28 cellular contexts compared by ENCODE assay signal in the genomic region with DNA sequence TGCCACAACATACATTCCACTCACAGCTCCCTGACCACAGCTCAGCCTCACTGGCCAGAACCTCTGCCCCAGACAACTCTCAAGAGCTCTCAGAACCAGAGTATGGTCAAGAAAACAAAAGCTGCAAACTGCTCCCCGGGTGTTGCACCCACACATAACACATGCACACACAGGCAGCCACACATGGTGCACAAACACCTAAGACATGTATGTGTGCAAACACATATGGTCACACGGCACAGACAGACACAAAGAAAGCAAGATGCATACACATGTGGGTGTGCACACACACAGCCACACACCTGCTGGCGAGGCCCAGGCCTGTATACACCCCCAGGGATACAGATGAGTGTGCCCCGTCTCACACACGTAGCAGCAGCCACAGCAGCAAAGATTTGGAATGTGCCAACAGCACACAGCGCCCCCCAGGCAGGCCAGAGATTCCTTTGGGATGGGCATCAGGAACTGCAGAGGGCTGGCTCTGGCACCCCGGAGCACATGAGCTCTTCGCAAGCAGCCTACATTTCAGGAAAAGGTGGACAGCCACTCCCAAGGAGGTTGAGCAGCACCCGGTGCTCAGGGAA. TPM values are rescaled to one million over a fixed set of nuclear protein-coding genes. Genes with fewer than 3 reads are reported as not detected.
DNase-seq lines count a peak whose midpoint lies in the region; ATAC-seq, FAIRE-seq and TF ChIP-seq lines count a peak whose summit lies in the region.
"Had no signal": no experiment of that assay in that cellular context is flagged by ENCODE, and none has a peak within 500 bp of the region (broad histone marks: within the 10 kb centered on the region; RNA-seq: fewer than 3 reads in every experiment).

No MANE protein-coding gene starts in this region.

- H3K27ac ChIP-seq in liver (ENCODE audit: low read depth in 1 of 2, low read length in 2 of 2), result peak overlapping the region; percentile 88 to 99
- H3K27ac ChIP-seq: breast epithelium, SJSA1, vagina had no signal

- intact Hi-C loops in activated B cell treated with CpG ODN at 0.5 μM for 24 hours (cut with micrococcal nuclease), result no loop called here

- H3K4me3 Mint-ChIP-seq in activated B cell treated with CpG ODN at 0.5 μM for 24 hours, result no peak overlapping the region
- H3K4me3 Mint-ChIP-seq: activated naive CD8-positive, alpha-beta T cell treated with anti-CD3 and anti-CD28 coated beads, Interleukin-2, amount 50 U/mL, for 24 hours had no signal

- peaks cover 8% of the 10 kb centered on the region for H3K27me3 Mint-ChIP-seq in activated B cell treated with CpG ODN at 0.5 μM for 24 hours

- no peaks in the 10 kb centered on the region for H3K9me3 Mint-ChIP-seq in activated B cell treated with CpG ODN at 0.5 μM for 24 hours
- H3K9me3 Mint-ChIP-seq: activated naive CD8-positive, alpha-beta T cell treated with anti-CD3 and anti-CD28 coated beads, Interleukin-2, amount 50 U/mL, for 24 hours had no signal

- ATAC-seq in activated B cell treated with CpG ODN at 0.5 μM for 24 hours (ENCODE audit: low read depth), result no peak
- ATAC-seq in HG03280 (IDR thresholded peaks at IDR 0.05; ENCODE audit: unreplicated experiment), result no peak
- ATAC-seq: activated naive CD8-positive, alpha-beta T cell treated with anti-CD3 and anti-CD28 coated beads, Interleukin-2, amount 50 U/mL, for 24 hours; mucosa of descending colon had no signal

- peak overlapping the region; percentile 61 to 62 for H3K9ac ChIP-seq in liver (ENCODE audit: low read depth in 1 of 2, low read length in 2 of 2)

- H3K36me3 Mint-ChIP-seq in activated B cell treated with CpG ODN at 0.5 μM for 24 hours (ENCODE audit: low read depth), result no peaks in the 10 kb centered on the region

- DNase-seq in HTR-8/SVneo (ENCODE audit: insufficient read length, low spot score) (no peak), activated B cell treated with CpG ODN at 0.5 μM for 24 hours (peak; percentile 7), NCI-H2029 treated with DMSO at 0.1 percent for 48 hours (lab: John Stamatoyannopoulos, UW) (no peak), SW480 (ENCODE audit: low spot score) (no peak)
- DNase-seq in stimulated activated CD8-positive, alpha-beta memory T cell treated with anti-CD3 and anti-CD28 coated beads, Interleukin-4, amount 100 ng/mL, for 48 hours, result peak; percentile 19
- no peak for DNase-seq in activated CD4-positive, alpha-beta T cell treated with anti-CD3 and anti-CD28 coated beads, Interleukin-2, amount 50 U/mL, for 4 hours
- DNase-seq: activated CD4-positive, CD25-positive, alpha-beta regulatory T cell; activated naive CD8-positive, alpha-beta T cell treated with anti-CD3 and anti-CD28 coated beads, Interleukin-2, amount 50 U/mL, for 24 hours; dermis blood vessel endothelial cell; DMS 273 treated with DMSO at 0.1 percent for 48 hours; NCI-H1436; NCI-H2171; retina; stimulated activated naive CD4-positive, alpha-beta T cell had no signal

- H3K4me1 ChIP-seq in liver (ENCODE audit: control insufficient read depth in 4 of 4, insufficient read depth in 4 of 4, low read length in 3 of 4), result peaks cover 14 to 89% (median 72%) of the 10 kb centered on the region in 4 donors

- H3K27ac Mint-ChIP-seq in activated B cell treated with CpG ODN at 0.5 μM for 24 hours, result no peak overlapping the region
- H3K27ac Mint-ChIP-seq: activated naive CD8-positive, alpha-beta T cell treated with anti-CD3 and anti-CD28 coated beads, Interleukin-2, amount 50 U/mL, for 24 hours had no signal

- CTCF ChIA-PET in activated B cell treated with CpG ODN at 0.5 μM for 24 hours (lab: Charles Lee), result interaction anchor here (1.1 kb wide), 1 partner anchor 39 kb away, joined by 3 read pairs; no protein-coding TSS in a partner anchor

- H3K27me3 ChIP-seq in liver (ENCODE audit: control insufficient read depth in 4 of 4, insufficient read depth in 4 of 4, low read length in 3 of 4), result no peaks in the 10 kb centered on the region
- H3K27me3 ChIP-seq: breast epithelium, vagina had no signal

- peaks cover 4 to 19% (median 11%) of the 10 kb centered on the region in 4 donors for H3K36me3 ChIP-seq in liver (ENCODE audit: control insufficient read depth in 4 of 4, insufficient read depth in 3 of 4, low read depth in 1 of 4, low read length in 3 of 4)
- H3K36me3 ChIP-seq: breast epithelium, SJSA1 had no signal

- H3K4me1 Mint-ChIP-seq in activated B cell treated with CpG ODN at 0.5 μM for 24 hours, result peaks cover 2% of the 10 kb centered on the region

- POLR2A ChIA-PET in activated B cell treated with CpG ODN at 0.5 μM for 24 hours (lab: Charles Lee), result no interaction called here

- peak; percentile 52 for FAIRE-seq in HTR-8/SVneo (lab: Jason Lieb, UNC)
- FAIRE-seq: frontal cortex, H54 had no signal

- WGBS in liver, result 37% methylated on average over 9 of the region's 9 CpGs

- TF ChIP-seq CTCF in activated B cell treated with CpG ODN at 0.5 μM for 24 hours (IDR thresholded peaks at IDR 0.05) (no peak), liver (IDR thresholded peaks at IDR 0.05; ENCODE audit: low read depth, low read length, missing input control) (no peak)

- peak overlapping the region; percentile 44 to 87 (median 70) for H3K4me3 ChIP-seq in liver (ENCODE audit: low read depth in 1 of 3, low read length in 3 of 3)
- H3K4me3 ChIP-seq: breast epithelium, mucosa of descending colon, SJSA1, vagina had no signal

- TF ChIP-seq RAD21 in liver (IDR thresholded peaks at IDR 0.05), result no peak

- no peaks in the 10 kb centered on the region for H3K9me3 ChIP-seq in liver (ENCODE audit: control insufficient read depth in 4 of 4, low read length in 3 of 4)
- H3K9me3 ChIP-seq: breast epithelium, mucosa of descending colon, SJSA1, vagina had no signal

TF ChIP-seq in liver, 16 proteins besides CTCF, POLR2A, EP300 and RAD21:
- TF ChIP-seq TAF1 (conservative IDR thresholded peaks at IDR 0.05) (no peak), YY1 (IDR thresholded peaks at IDR 0.05) (no peak), FOXA2 (IDR thresholded peaks at IDR 0.05) (no peak), HNF4G (IDR thresholded peaks at IDR 0.05) (no peak), SP1 (IDR thresholded peaks at IDR 0.05) (no peak), FOXA1 (IDR thresholded peaks at IDR 0.05) (no peak), JUND (IDR thresholded peaks at IDR 0.05) (no peak)
- TF ChIP-seq, protein P1, sequence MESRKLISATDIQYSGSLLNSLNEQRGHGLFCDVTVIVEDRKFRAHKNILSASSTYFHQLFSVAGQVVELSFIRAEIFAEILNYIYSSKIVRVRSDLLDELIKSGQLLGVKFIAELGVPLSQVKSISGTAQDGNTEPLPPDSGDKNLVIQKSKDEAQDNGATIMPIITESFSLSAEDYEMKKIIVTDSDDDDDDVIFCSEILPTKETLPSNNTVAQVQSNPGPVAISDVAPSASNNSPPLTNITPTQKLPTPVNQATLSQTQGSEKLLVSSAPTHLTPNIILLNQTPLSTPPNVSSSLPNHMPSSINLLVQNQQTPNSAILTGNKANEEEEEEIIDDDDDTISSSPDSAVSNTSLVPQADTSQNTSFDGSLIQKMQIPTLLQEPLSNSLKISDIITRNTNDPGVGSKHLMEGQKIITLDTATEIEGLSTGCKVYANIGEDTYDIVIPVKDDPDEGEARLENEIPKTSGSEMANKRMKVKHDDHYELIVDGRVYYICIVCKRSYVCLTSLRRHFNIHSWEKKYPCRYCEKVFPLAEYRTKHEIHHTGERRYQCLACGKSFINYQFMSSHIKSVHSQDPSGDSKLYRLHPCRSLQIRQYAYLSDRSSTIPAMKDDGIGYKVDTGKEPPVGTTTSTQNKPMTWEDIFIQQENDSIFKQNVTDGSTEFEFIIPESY (IDR thresholded peaks at IDR 0.05), result no peak
- TF ChIP-seq, protein P2, sequence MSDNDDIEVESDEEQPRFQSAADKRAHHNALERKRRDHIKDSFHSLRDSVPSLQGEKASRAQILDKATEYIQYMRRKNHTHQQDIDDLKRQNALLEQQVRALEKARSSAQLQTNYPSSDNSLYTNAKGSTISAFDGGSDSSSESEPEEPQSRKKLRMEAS (IDR thresholded peaks at IDR 0.05), result no peak
- TF ChIP-seq, protein P3, sequence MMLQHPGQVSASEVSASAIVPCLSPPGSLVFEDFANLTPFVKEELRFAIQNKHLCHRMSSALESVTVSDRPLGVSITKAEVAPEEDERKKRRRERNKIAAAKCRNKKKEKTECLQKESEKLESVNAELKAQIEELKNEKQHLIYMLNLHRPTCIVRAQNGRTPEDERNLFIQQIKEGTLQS (IDR thresholded peaks at IDR 0.05), result no peak

RNA-seq across cellular contexts. Expression of a gene that starts 6.6 kb away (rescaled TPM):
- total RNA-seq in activated B cell treated with CpG ODN at 0.5 μM for 24 hours (0.31 and 0.39 TPM in 2 replicates), liver (100 to 1,000 TPM in 1 of 2 donors, 10 to 100 TPM in 1; 21.4 to 103 TPM)
- polyA plus RNA-seq in liver, result 10 to 100 TPM; 27.6 to 71.0 TPM
- total RNA-seq: epithelial cell of proximal tubule; T-helper 2 cell treated with Interferon-gamma antibody and Interleukin-4, amounts not matched to agents 100 ng/mL and 5 ng/mL, for 36 hours had no signal

RNA-seq across cellular contexts. Expression of a gene that starts 44.1 kb away (rescaled TPM):
- total RNA-seq in activated B cell treated with CpG ODN at 0.5 μM for 24 hours (not detected in 2 replicates), liver (not detected)
- polyA plus RNA-seq in liver, result not detected
- total RNA-seq: breast epithelium; dermis blood vessel endothelial cell; epithelial cell of proximal tubule; G401; HT1080; mucosa of descending colon; OCI-LY7; SJSA1; T-helper 2 cell treated with Interferon-gamma antibody and Interleukin-4, amounts not matched to agents 100 ng/mL and 5 ng/mL, for 36 hours; vagina had no signal
- polyA plus RNA-seq: AG04450 had no signal

Comparison
In these comparisons a context has a peak if more than half of its experiments do, and no peak if none do; other contexts are left out.
1. DNase-seq: peak in activated B cell treated with CpG ODN at 0.5 μM for 24 hours (single experiment) and stimulated activated CD8-positive, alpha-beta memory T cell treated with anti-CD3 and anti-CD28 coated beads, Interleukin-4, amount 100 ng/mL, for 48 hours (single experiment); none in HTR-8/SVneo (single experiment), NCI-H2029 treated with DMSO at 0.1 percent for 48 hours (single experiment), activated CD4-positive, alpha-beta T cell treated with anti-CD3 and anti-CD28 coated beads, Interleukin-2, amount 50 U/mL, for 4 hours (0 of 2) and SW480 (single experiment).
2. RNA of a gene that starts 6.6 kb away (total RNA-seq): 21.4 to 103 TPM in liver; 0.31 to 0.39 TPM in activated B cell treated with CpG ODN at 0.5 μM for 24 hours; every median in the first group is over 10 times any median in the second.